Comparison of ENCODE assay signal across 3 cellular contexts in genomic region chr5:120217001-120217400, GRCh38.
"Had no signal": no experiment of that assay in that cellular context is flagged by ENCODE, and none has a peak within 500 bp of the region (broad histone marks: within the 10 kb centered on the region; RNA-seq: fewer than 3 reads in every experiment).

No MANE protein-coding gene starts in this region.

- H3K4me3 ChIP-seq: GM12878 had no signal

- DNase-seq: GDM1, GF-D8 had no signal
